In the genomic region with DNA sequence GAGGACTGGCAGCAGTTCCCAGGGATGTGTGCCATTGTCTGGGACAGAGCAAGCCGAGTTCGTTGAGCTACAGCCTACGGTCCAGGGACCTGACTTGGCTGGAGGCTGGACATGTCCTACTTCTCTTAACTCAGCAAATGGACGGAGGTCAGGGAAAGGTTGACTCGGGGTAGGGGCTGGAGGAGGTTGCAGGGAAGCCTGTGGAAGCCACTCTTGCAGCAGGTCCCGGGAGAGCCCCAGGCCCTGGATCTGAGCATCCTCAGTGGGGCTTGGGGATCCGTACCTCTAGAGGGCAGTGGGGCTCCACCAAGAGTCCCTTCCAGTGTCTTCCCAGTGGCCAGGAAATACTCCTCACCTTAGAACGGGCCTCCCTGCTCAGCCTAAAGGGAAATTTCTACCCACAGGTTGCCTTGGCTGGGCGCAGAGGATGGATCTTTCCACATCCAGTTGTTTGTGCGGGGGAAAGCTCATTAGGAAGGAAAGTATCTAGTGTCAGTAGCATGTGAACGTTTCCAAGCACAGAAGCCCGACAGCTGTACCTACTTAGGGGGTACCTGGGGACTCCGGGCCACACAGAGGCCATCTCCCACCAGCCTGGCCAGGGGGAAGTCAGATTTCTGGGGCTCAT, we compare ENCODE assay signal across 8 cellular contexts.
A peak's percentile ranks its signal among the peaks of the same experiment; 100 is the strongest.
DNase-seq lines count a peak whose midpoint lies in the region; ATAC-seq, FAIRE-seq and TF ChIP-seq lines count a peak whose summit lies in the region.

No MANE protein-coding gene starts in this region.

- in situ Hi-C loops in GM13976 (cut with MboI; ENCODE audit: low sequenced_read_pairs, unreplicated experiment): loop anchor here (10.0 kb wide), 2 partner anchors 223 to 253 kb away; no protein-coding TSS in a partner anchor

- DNase-seq in A549 (ENCODE audit: low read depth in 1 of 2, low spot score in 1 of 2) (peak; percentile 73 to 91), GM13976 (ENCODE audit: low spot score) (peak; percentile 85), NCI-H1694 (lab: John Stamatoyannopoulos, UW) (peak; percentile 2), caudate nucleus (lab: John Stamatoyannopoulos, UW) (peak in 54 of 61 donors; percentile 0 to 73 (median 24)), kidney tubule cell (ENCODE audit: low spot score) (peak; percentile 70)
- peak; percentile 18 for DNase-seq in activated CD4-positive, CD25-positive, alpha-beta regulatory T cell treated with anti-CD3 and anti-CD28 coated beads, Interleukin-2, amount 50 U/mL, for 16 hours (ENCODE audit: low read depth, low spot score)
- peak; percentile 50 to 57 for DNase-seq in stimulated activated CD4-positive, alpha-beta T cell treated with anti-CD3 and anti-CD28 coated beads, Interleukin-2, amount 100 ng/mL, for 48 hours

- CTCF ChIA-PET in A549 (lab: Yijun Ruan, JAX): interaction anchor here (0.6 to 15.4 kb wide), 59 partner anchors 9 to 712 kb away, joined by 3 to 171 read pairs (median 4); no protein-coding TSS in a partner anchor

- no peaks in the 10 kb centered on the region for H3K9me3 ChIP-seq in A549

- H3K4me1 ChIP-seq in A549: peaks cover 16% of the 10 kb centered on the region

- POLR2A ChIA-PET in A549 (lab: Yijun Ruan, JAX): no interaction called here

- peak; percentile 95 to 97 for TF ChIP-seq RAD21 in A549 (conservative IDR thresholded peaks at IDR 0.05 in 1 of 2, IDR thresholded peaks at IDR 0.05 in 1 of 2)

- peak overlapping the region; percentile 34 to 74 for H3K27ac ChIP-seq in A549
- H3K27ac ChIP-seq in caudate nucleus (ENCODE audit: low read depth, low read length): no peak overlapping the region

- no peak for TF ChIP-seq EP300 in A549 (IDR thresholded peaks at IDR 0.05)

- TF ChIP-seq POLR2A in A549 (IDR thresholded peaks at IDR 0.05; ENCODE audit: low read length): no peak

- no peak overlapping the region for H3K4me2 ChIP-seq in A549

- no peak overlapping the region for H3K4me3 ChIP-seq in A549

- peak; percentile 97 to 98 for ATAC-seq in A549
- ATAC-seq in GM19328 (IDR thresholded peaks at IDR 0.05; ENCODE audit: unreplicated experiment): no peak

- no peak for FAIRE-seq in A549 (lab: Jason Lieb, UNC)

- 47% methylated on average over 11 of the region's 13 CpGs for WGBS in A549 (ENCODE audit: missing lambda C conversion rate)

- TF ChIP-seq CTCF in A549 (IDR thresholded peaks at IDR 0.05) (peak; percentile 88), GM13976 (IDR thresholded peaks at IDR 0.05; ENCODE audit: borderline replicate concordance, control extremely low read depth, extremely low read depth, insufficient read depth, missing control alignments) (peak; percentile 64)

TF ChIP-seq in A549, 52 proteins besides CTCF, POLR2A, EP300 and RAD21:
- peak; percentile 89 for TF ChIP-seq SMC3 (IDR thresholded peaks at IDR 0.05)
- TF ChIP-seq HOXB13 (CRISPR knock-in tag; IDR thresholded peaks at IDR 0.05; ENCODE audit: low read depth): no peak
- TF ChIP-seq CHD4 (IDR thresholded peaks at IDR 0.05; ENCODE audit: borderline replicate concordance): no peak
- TF ChIP-seq HES2 (IDR thresholded peaks at IDR 0.05): no peak

Comparison
In these comparisons a context has a peak if more than half of its experiments do, and no peak if none do; other contexts are left out.
1. DNase-seq: peak in every context shown above with its lines; median percentile 85 in GM13976; 82 in A549; 70 in kidney tubule cell; 54 in stimulated activated CD4-positive, alpha-beta T cell treated with anti-CD3 and anti-CD28 coated beads, Interleukin-2, amount 100 ng/mL, for 48 hours; 24 in caudate nucleus; 18 in activated CD4-positive, CD25-positive, alpha-beta regulatory T cell treated with anti-CD3 and anti-CD28 coated beads, Interleukin-2, amount 50 U/mL, for 16 hours; 2 in NCI-H1694.